Comparison of ENCODE assay signal across 8 cellular contexts in genomic region chr9:87337335-87338074, GRCh38.
DNase-seq lines count a peak whose midpoint lies in the region; ATAC-seq, FAIRE-seq and TF ChIP-seq lines count a peak whose summit lies in the region.

No MANE protein-coding gene starts in this region.

- ATAC-seq in Right ventricle myocardium superior (ENCODE audit: poor library complexity), result peak; percentile 38
- peak; percentile 66 to 79 (median 72) for ATAC-seq in right lobe of liver
- ATAC-seq in GM18520 (IDR thresholded peaks at IDR 0.05; ENCODE audit: unreplicated experiment), result no peak

- peaks cover 0 to 10% of the 10 kb centered on the region in 2 donors for H3K4me1 ChIP-seq in right atrium auricular region
- peaks cover 0 to 4% (median 2%) of the 10 kb centered on the region in 4 donors for H3K4me1 ChIP-seq in right lobe of liver

- 21% methylated on average over 13 of the region's 13 CpGs for WGBS in right lobe of liver (ENCODE audit: insufficient coverage, low coverage, low lambda C conversion rate, missing lambda C conversion rate)

- TF ChIP-seq CTCF in right atrium auricular region (IDR thresholded peaks at IDR 0.05) (no peak), right lobe of liver (IDR thresholded peaks at IDR 0.05) (no peak)

- DNase-seq in Right ventricle myocardium superior (no peak), right atrium auricular region (ENCODE audit: low spot score) (no peak), caudate nucleus (lab: John Stamatoyannopoulos, UW) (peak in 9 of 61 donors; percentile 13 to 52 (median 43)), right lobe of liver (peak in 1 of 3 donors; percentile 60), urothelium cell line (ENCODE audit: low spot score) (peak; percentile 18), NK-92 (lab: John Stamatoyannopoulos, UW; ENCODE audit: unreplicated experiment) (no peak)
- DNase-seq in stimulated activated CD8-positive, alpha-beta memory T cell treated with anti-CD3 and anti-CD28 coated beads, Interleukin-4, amount 100 ng/mL, for 48 hours, result no peak

- H3K27me3 ChIP-seq in right atrium auricular region, result no peaks in the 10 kb centered on the region
- no peaks in the 10 kb centered on the region for H3K27me3 ChIP-seq in right lobe of liver

- H3K27ac ChIP-seq in right atrium auricular region (no peak overlapping the region), caudate nucleus (ENCODE audit: low read depth, low read length) (peak overlapping the region; percentile 52), right lobe of liver (peak overlapping the region in 2 of 3 donors; percentile 61 to 62)

- intact Hi-C loops in Right ventricle myocardium superior (cut with DNase I) (loop anchor here (2.0 kb wide), 1 partner anchor 325 kb away; no protein-coding TSS in a partner anchor), right lobe of liver (cut with DNase I) (loop anchor here (5.0 to 10.0 kb wide), 2 partner anchors 325 to 327 kb away; no protein-coding TSS in a partner anchor)

- no peak for FAIRE-seq in urothelium cell line (lab: Jason Lieb, UNC)

- peaks cover 0 to under 1% of the 10 kb centered on the region in 2 donors for H3K9me3 ChIP-seq in right atrium auricular region
- H3K9me3 ChIP-seq in right lobe of liver, result no peaks in the 10 kb centered on the region

- TF ChIP-seq POLR2A in right lobe of liver (IDR thresholded peaks at IDR 0.05), result no peak

- H3K4me3 ChIP-seq in right atrium auricular region, result peak overlapping the region in 1 of 2 donors; percentile 23
- H3K4me3 ChIP-seq in right lobe of liver, result peak overlapping the region; percentile 12 to 56 (median 53)

- H3K36me3 ChIP-seq in right atrium auricular region, result no peaks in the 10 kb centered on the region
- H3K36me3 ChIP-seq in right lobe of liver, result no peaks in the 10 kb centered on the region

Comparison
In these comparisons a context has a peak if more than half of its experiments do, and no peak if none do; other contexts are left out.
1. H3K27ac ChIP-seq: peak in caudate nucleus (single experiment) and right lobe of liver (2 of 3); none in right atrium auricular region (0 of 2).